ENCODE assay signal across 1 cellular context in genomic region chr9:129656795-129657390, GRCh38.
TF ChIP-seq lines count a peak whose summit lies in the region.

No MANE protein-coding gene starts in this region.

TF ChIP-seq in A549, 52 proteins besides CTCF, POLR2A, EP300 and RAD21:
- no peak for TF ChIP-seq BHLHE40 (IDR thresholded peaks at IDR 0.05; ENCODE audit: low read depth, low read length)
- no peak for TF ChIP-seq MYC (IDR thresholded peaks at IDR 0.05; ENCODE audit: borderline replicate concordance, low read length)
- TF ChIP-seq ELK1 (IDR thresholded peaks at IDR 0.05; ENCODE audit: low read depth, low read length): no peak
- TF ChIP-seq SREBF2 (IDR thresholded peaks at IDR 0.05): no peak
- TF ChIP-seq NFE2L2 (conservative IDR thresholded peaks at IDR 0.05; ENCODE audit: low read length): no peak
- no peak for TF ChIP-seq HMGXB4 (CRISPR knock-in tag; IDR thresholded peaks at IDR 0.05; ENCODE audit: borderline replicate concordance)
- TF ChIP-seq ESRRA (IDR thresholded peaks at IDR 0.05; ENCODE audit: borderline replicate concordance, low read length): no peak
- TF ChIP-seq CBX8 (IDR thresholded peaks at IDR 0.05): no peak
- TF ChIP-seq CEBPB (IDR thresholded peaks at IDR 0.05): peak in 1 of 2 experiments; percentile 35; a peak in 1 of 4 replicates
- no peak for TF ChIP-seq EHMT2 (IDR thresholded peaks at IDR 0.05; ENCODE audit: low read depth)
- no peak for TF ChIP-seq MAZ (IDR thresholded peaks at IDR 0.05; ENCODE audit: borderline replicate concordance, low read depth, low read length)
- TF ChIP-seq RARB (CRISPR knock-in tag; IDR thresholded peaks at IDR 0.05): no peak
- TF ChIP-seq TP53 (CRISPR knock-in tag; IDR thresholded peaks at IDR 0.05): no peak
- no peak for TF ChIP-seq USF2 (IDR thresholded peaks at IDR 0.05)
- TF ChIP-seq MAX (IDR thresholded peaks at IDR 0.05): peak; percentile 33; the same call in 1 of the 2 replicates
- TF ChIP-seq NPAS2 (CRISPR knock-in tag; IDR thresholded peaks at IDR 0.05; ENCODE audit: borderline replicate concordance): no peak
- no peak for TF ChIP-seq HOXB5 (CRISPR knock-in tag; IDR thresholded peaks at IDR 0.05)
- TF ChIP-seq ZFP36 (IDR thresholded peaks at IDR 0.05; ENCODE audit: borderline replicate concordance, partially characterized antibody): no peak
- TF ChIP-seq HEYL (CRISPR knock-in tag; IDR thresholded peaks at IDR 0.05): no peak
- peak in 1 of 2 experiments; percentile 18; a peak in 1 of 5 replicates for TF ChIP-seq JUN (IDR thresholded peaks at IDR 0.05)
- TF ChIP-seq MAFK (IDR thresholded peaks at IDR 0.05; ENCODE audit: partially characterized antibody): no peak
- TF ChIP-seq, protein P1, sequence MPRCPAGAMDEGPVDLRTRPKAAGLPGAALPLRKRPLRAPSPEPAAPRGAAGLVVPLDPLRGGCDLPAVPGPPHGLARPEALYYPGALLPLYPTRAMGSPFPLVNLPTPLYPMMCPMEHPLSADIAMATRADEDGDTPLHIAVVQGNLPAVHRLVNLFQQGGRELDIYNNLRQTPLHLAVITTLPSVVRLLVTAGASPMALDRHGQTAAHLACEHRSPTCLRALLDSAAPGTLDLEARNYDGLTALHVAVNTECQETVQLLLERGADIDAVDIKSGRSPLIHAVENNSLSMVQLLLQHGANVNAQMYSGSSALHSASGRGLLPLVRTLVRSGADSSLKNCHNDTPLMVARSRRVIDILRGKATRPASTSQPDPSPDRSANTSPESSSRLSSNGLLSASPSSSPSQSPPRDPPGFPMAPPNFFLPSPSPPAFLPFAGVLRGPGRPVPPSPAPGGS (IDR thresholded peaks at IDR 0.05): no peak
- no peak for TF ChIP-seq CBX2 (IDR thresholded peaks at IDR 0.05; ENCODE audit: borderline replicate concordance, low read depth)
- no peak for TF ChIP-seq RNF2 (IDR thresholded peaks at IDR 0.05; ENCODE audit: borderline replicate concordance, low read depth)
- TF ChIP-seq NR3C1 (IDR thresholded peaks at IDR 0.05): no peak
- no peak for TF ChIP-seq POLR2AphosphoS2 (conservative IDR thresholded peaks at IDR 0.05; ENCODE audit: low read length)
- no peak for TF ChIP-seq ZSCAN20 (CRISPR knock-in tag; IDR thresholded peaks at IDR 0.05)
- peak; percentile 47; the same call in 1 of the 2 replicates for TF ChIP-seq JUNB (IDR thresholded peaks at IDR 0.05)
- TF ChIP-seq PHF8 (IDR thresholded peaks at IDR 0.05; ENCODE audit: borderline replicate concordance, low read depth): no peak
- no peak for TF ChIP-seq ZC3H11A (IDR thresholded peaks at IDR 0.05)
- no peak for TF ChIP-seq FOXS1 (CRISPR knock-in tag; IDR thresholded peaks at IDR 0.05)
- TF ChIP-seq, protein P2, sequence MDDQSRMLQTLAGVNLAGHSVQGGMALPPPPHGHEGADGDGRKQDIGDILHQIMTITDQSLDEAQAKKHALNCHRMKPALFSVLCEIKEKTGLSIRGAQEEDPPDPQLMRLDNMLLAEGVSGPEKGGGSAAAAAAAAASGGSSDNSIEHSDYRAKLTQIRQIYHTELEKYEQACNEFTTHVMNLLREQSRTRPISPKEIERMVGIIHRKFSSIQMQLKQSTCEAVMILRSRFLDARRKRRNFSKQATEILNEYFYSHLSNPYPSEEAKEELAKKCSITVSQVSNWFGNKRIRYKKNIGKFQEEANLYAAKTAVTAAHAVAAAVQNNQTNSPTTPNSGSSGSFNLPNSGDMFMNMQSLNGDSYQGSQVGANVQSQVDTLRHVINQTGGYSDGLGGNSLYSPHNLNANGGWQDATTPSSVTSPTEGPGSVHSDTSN (IDR thresholded peaks at IDR 0.05): no peak
- TF ChIP-seq, protein P3, sequence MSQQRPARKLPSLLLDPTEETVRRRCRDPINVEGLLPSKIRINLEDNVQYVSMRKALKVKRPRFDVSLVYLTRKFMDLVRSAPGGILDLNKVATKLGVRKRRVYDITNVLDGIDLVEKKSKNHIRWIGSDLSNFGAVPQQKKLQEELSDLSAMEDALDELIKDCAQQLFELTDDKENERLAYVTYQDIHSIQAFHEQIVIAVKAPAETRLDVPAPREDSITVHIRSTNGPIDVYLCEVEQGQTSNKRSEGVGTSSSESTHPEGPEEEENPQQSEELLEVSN (IDR thresholded peaks at IDR 0.05; ENCODE audit: borderline replicate concordance, low read depth): no peak
- no peak for TF ChIP-seq KDM1A (IDR thresholded peaks at IDR 0.05; ENCODE audit: low read depth)
- no peak for TF ChIP-seq RFX5 (IDR thresholded peaks at IDR 0.05)
- TF ChIP-seq HES2 (IDR thresholded peaks at IDR 0.05): no peak
- 0 out of 2 replicates have a peak, but pooled peaks have one; percentile 25 for TF ChIP-seq FOSL2 (IDR thresholded peaks at IDR 0.05)
- peak; percentile 88 for TF ChIP-seq FOSL2 (CRISPR knock-in tag; IDR thresholded peaks at IDR 0.05)
- no peak for TF ChIP-seq EHF (CRISPR knock-in tag; IDR thresholded peaks at IDR 0.05)
- no peak for TF ChIP-seq TFCP2L1 (CRISPR knock-in tag; IDR thresholded peaks at IDR 0.05)
- TF ChIP-seq KDM5A (IDR thresholded peaks at IDR 0.05): no peak
- TF ChIP-seq GATA3 (IDR thresholded peaks at IDR 0.05; ENCODE audit: borderline replicate concordance): peak; percentile 48; the same call in 1 of the 2 replicates
- TF ChIP-seq FOSB (CRISPR knock-in tag; IDR thresholded peaks at IDR 0.05): no peak
- TF ChIP-seq HDAC2 (IDR thresholded peaks at IDR 0.05): no peak
- no peak for TF ChIP-seq RCOR1 (IDR thresholded peaks at IDR 0.05; ENCODE audit: low read depth, low read length)
- no peak for TF ChIP-seq HOXB13 (CRISPR knock-in tag; IDR thresholded peaks at IDR 0.05; ENCODE audit: low read depth)
